11 cellular contexts compared by ENCODE assay signal in genomic region chr1:16971330-16972209, GRCh38. TPM values are rescaled to one million over a fixed set of nuclear protein-coding genes. Genes with fewer than 3 reads are reported as not detected.
DNase-seq lines count a peak whose midpoint lies in the region; ATAC-seq and TF ChIP-seq lines count a peak whose summit lies in the region.
"Had no signal": no experiment of that assay in that cellular context is flagged by ENCODE, and none has a peak within 500 bp of the region (broad histone marks: within the 10 kb centered on the region; RNA-seq: fewer than 3 reads in every experiment).

No MANE protein-coding gene starts in this region.

- CTCF ChIA-PET in HCT116 (lab: Charles Lee): interaction anchor here (1.0 kb wide), 1 partner anchor 11 kb away, joined by 3 read pairs; no protein-coding TSS in a partner anchor

- DNase-seq in HCT116 (ENCODE audit: low read depth, low spot score) (peak; percentile 26), NCI-H345 treated with DMSO at 0.1 percent for 48 hours (lab: John Stamatoyannopoulos, UW; ENCODE audit: unreplicated experiment) (peak; percentile 81), dedifferentiated amniotic fluid mesenchymal stem cell (ENCODE audit: extremely low spot score) (peak; percentile 44), omental fat pad (ENCODE audit: low spot score) (no peak), UCSD-AML1 (lab: John Stamatoyannopoulos, UW; ENCODE audit: unreplicated experiment) (no peak), posterior vena cava (ENCODE audit: low spot score) (no peak)
- DNase-seq: left ventricle myocardium superior, MV-4-11 had no signal

- intact Hi-C loops in HCT116 (cut with micrococcal nuclease) (no loop called here), posterior vena cava (cut with DNase I) (no loop called here)

- H3K4me1 ChIP-seq in HCT116 (ENCODE audit: control insufficient read depth in 1 of 2, insufficient read depth in 2 of 2, low read length in 2 of 2): peaks cover 11 to 14% of the 10 kb centered on the region in 2 experiments

- H3K4me3 Mint-ChIP-seq in stimulated activated memory B cell treated with anti-CD40 and anti-IgM and Interleukin-4, amounts not matched to agents 10 μg/mL and 1 μg/mL and 100 μg/mL, for 72 hours: no peak overlapping the region

- H3K36me3 Mint-ChIP-seq in stimulated activated memory B cell treated with anti-CD40 and anti-IgM and Interleukin-4, amounts not matched to agents 10 μg/mL and 1 μg/mL and 100 μg/mL, for 72 hours: peaks cover 13% of the 10 kb centered on the region

- no peak for TF ChIP-seq CTCF in HCT116 (IDR thresholded peaks at IDR 0.05 in 2 of 3, conservative IDR thresholded peaks at IDR 0.05 in 1 of 3; ENCODE audit: borderline replicate concordance in 1 of 3, insufficient read depth in 1 of 3, low read depth in 2 of 3, low read length in 2 of 3)
- no peak for TF ChIP-seq CTCF in omental fat pad (IDR thresholded peaks at IDR 0.05)

- H3K9ac ChIP-seq in HCT116 (ENCODE audit: low read length): peak overlapping the region; percentile 11; the same call in 1 of the 2 replicates

- peaks cover 0 to 2% of the 10 kb centered on the region in 2 experiments; a peak in 2 of 4 replicates for H3K36me3 ChIP-seq in HCT116 (ENCODE audit: control insufficient read depth in 1 of 2, insufficient read depth in 2 of 2, low read length in 2 of 2)

- POLR2A ChIA-PET in HCT116 (lab: Charles Lee): no interaction called here

- no peaks in the 10 kb centered on the region for H3K79me2 ChIP-seq in HCT116 (ENCODE audit: insufficient read depth, low read length)

- ATAC-seq in HCT116 (peak; percentile 85), omental fat pad (ENCODE audit: low FRiP score) (peak; percentile 40), GM19324 (IDR thresholded peaks at IDR 0.05; ENCODE audit: low FRiP score, unreplicated experiment) (no peak)
- ATAC-seq in stimulated activated memory B cell treated with anti-CD40 and anti-IgM and Interleukin-4, amounts not matched to agents 10 μg/mL and 1 μg/mL and 100 μg/mL, for 72 hours: no peak
- ATAC-seq: left ventricle myocardium superior had no signal

- H3K27ac Mint-ChIP-seq in stimulated activated memory B cell treated with anti-CD40 and anti-IgM and Interleukin-4, amounts not matched to agents 10 μg/mL and 1 μg/mL and 100 μg/mL, for 72 hours: no peak overlapping the region

- no TSS peak for BruUV-seq in HCT116 (replicated peaks; lab: Mats Ljungman, UMichigan)

- no peaks in the 10 kb centered on the region for H3K9me3 Mint-ChIP-seq in stimulated activated memory B cell treated with anti-CD40 and anti-IgM and Interleukin-4, amounts not matched to agents 10 μg/mL and 1 μg/mL and 100 μg/mL, for 72 hours

- H2AFZ ChIP-seq in HCT116 (ENCODE audit: low read depth, low read length, poor library complexity, severe bottlenecking): no peak overlapping the region

- no peaks in the 10 kb centered on the region for H3K9me2 ChIP-seq in HCT116 (ENCODE audit: insufficient read depth)

- no peak for TF ChIP-seq POLR2A in HCT116 (IDR thresholded peaks at IDR 0.05; ENCODE audit: borderline replicate concordance, extremely low read depth, insufficient read depth, insufficient read length)

- RAD21 ChIA-PET in HCT116 (lab: Charles Lee; ENCODE audit: low non-redundant PET in 1 of 2, low total read pairs in 2 of 2, uncharacterized antibody in 2 of 2, unreplicated experiment in 2 of 2): no interaction called here

- no peaks in the 10 kb centered on the region for H3K27me3 ChIP-seq in HCT116 (ENCODE audit: insufficient read depth, low read length)

- H3K4me2 ChIP-seq in HCT116 (ENCODE audit: low read length): peak overlapping the region; percentile 22; the same call in 1 of the 2 replicates

- peak overlapping the region; percentile 59 for H3K27ac ChIP-seq in HCT116 (ENCODE audit: low read depth, low read length)

- TF ChIP-seq RAD21 in HCT116 (IDR thresholded peaks at IDR 0.05; ENCODE audit: low read depth): no peak

- H3K4me3 ChIP-seq in HCT116 (replicated peaks in 1 of 2; ENCODE audit: low read depth in 1 of 2, low read length in 2 of 2): no peak overlapping the region

- H3K9me3 ChIP-seq in HCT116 (ENCODE audit: control insufficient read depth in 1 of 2, insufficient read depth in 1 of 2, low read depth in 1 of 2, low read length in 2 of 2): no peaks in the 10 kb centered on the region

- no peaks in the 10 kb centered on the region for H3K4me1 Mint-ChIP-seq in stimulated activated memory B cell treated with anti-CD40 and anti-IgM and Interleukin-4, amounts not matched to agents 10 μg/mL and 1 μg/mL and 100 μg/mL, for 72 hours

- H4K20me1 ChIP-seq in HCT116 (ENCODE audit: insufficient read depth): no peaks in the 10 kb centered on the region

- no peaks in the 10 kb centered on the region for H3K27me3 Mint-ChIP-seq in stimulated activated memory B cell treated with anti-CD40 and anti-IgM and Interleukin-4, amounts not matched to agents 10 μg/mL and 1 μg/mL and 100 μg/mL, for 72 hours

TF ChIP-seq in HCT116, 20 proteins besides CTCF, POLR2A, EP300 and RAD21:
- TF ChIP-seq SIN3A (IDR thresholded peaks at IDR 0.05; ENCODE audit: low read depth) (no peak), YY1 (IDR thresholded peaks at IDR 0.05; ENCODE audit: extremely low read depth, insufficient replicate concordance, low read depth, low read length) (no peak), JUND (IDR thresholded peaks at IDR 0.05) (no peak), REST (IDR thresholded peaks at IDR 0.05; ENCODE audit: low read depth) (no peak), ZNF274 (IDR thresholded peaks at IDR 0.05; ENCODE audit: low read depth, low read length) (no peak)

RNA-seq across cellular contexts. Expression of gene MFAP2, which starts 8.8 kb away (rescaled TPM):
- total RNA-seq in HCT116 (2021; ENCODE audit: unreplicated experiment) (63.1 TPM), omental fat pad (10 to 100 TPM in 3 of 4 donors, 1 to 10 TPM in 1; 9.3 to 17.9 (median 10.6) TPM), posterior vena cava (10 to 100 TPM; 39.0 to 52.1 TPM)
- 81.1 and 81.3 TPM in 2 replicates for polyA plus RNA-seq in HCT116 (2012)
- total RNA-seq: T-helper 2 cell treated with Interferon-gamma antibody and Interleukin-4, amounts not matched to agents 100 ng/mL and 5 ng/mL, for 36 hours had no signal

RNA-seq across cellular contexts. Expression of gene ATP13A2, which starts 40.2 kb away (rescaled TPM):
- total RNA-seq in HCT116 (2021; ENCODE audit: unreplicated experiment) (60.5 TPM), omental fat pad (10 to 100 TPM; 18.7 to 38.9 (median 32.8) TPM), posterior vena cava (10 to 100 TPM; 20.2 to 27.6 TPM)
- polyA plus RNA-seq in HCT116 (2012): 74.0 and 75.2 TPM in 2 replicates

RNA-seq across cellular contexts. Expression of gene CROCC, which starts 49.8 kb away (rescaled TPM):
- total RNA-seq in HCT116 (2021; ENCODE audit: unreplicated experiment): 30.1 TPM
- polyA plus RNA-seq in HCT116 (2012): 17.8 and 19.2 TPM in 2 replicates
- 10 to 100 TPM; 10.9 to 24.1 (median 14.0) TPM for total RNA-seq in omental fat pad
- total RNA-seq in posterior vena cava: 10 to 100 TPM; 12.6 to 21.6 TPM

Comparison
In these comparisons a context has a peak if more than half of its experiments do, and no peak if none do; other contexts are left out.
1. ATAC-seq: peak in HCT116 (single experiment) and omental fat pad (single experiment); none in stimulated activated memory B cell treated with anti-CD40 and anti-IgM and Interleukin-4, amounts not matched to agents 10 μg/mL and 1 μg/mL and 100 μg/mL, for 72 hours (single experiment) and GM19324 (single experiment).
2. DNase-seq: peak in HCT116 (single experiment), NCI-H345 treated with DMSO at 0.1 percent for 48 hours (single experiment) and dedifferentiated amniotic fluid mesenchymal stem cell (single experiment); none in omental fat pad (single experiment), UCSD-AML1 (single experiment) and posterior vena cava (single experiment).